12 cellular contexts compared by ENCODE assay signal in the genomic region with DNA sequence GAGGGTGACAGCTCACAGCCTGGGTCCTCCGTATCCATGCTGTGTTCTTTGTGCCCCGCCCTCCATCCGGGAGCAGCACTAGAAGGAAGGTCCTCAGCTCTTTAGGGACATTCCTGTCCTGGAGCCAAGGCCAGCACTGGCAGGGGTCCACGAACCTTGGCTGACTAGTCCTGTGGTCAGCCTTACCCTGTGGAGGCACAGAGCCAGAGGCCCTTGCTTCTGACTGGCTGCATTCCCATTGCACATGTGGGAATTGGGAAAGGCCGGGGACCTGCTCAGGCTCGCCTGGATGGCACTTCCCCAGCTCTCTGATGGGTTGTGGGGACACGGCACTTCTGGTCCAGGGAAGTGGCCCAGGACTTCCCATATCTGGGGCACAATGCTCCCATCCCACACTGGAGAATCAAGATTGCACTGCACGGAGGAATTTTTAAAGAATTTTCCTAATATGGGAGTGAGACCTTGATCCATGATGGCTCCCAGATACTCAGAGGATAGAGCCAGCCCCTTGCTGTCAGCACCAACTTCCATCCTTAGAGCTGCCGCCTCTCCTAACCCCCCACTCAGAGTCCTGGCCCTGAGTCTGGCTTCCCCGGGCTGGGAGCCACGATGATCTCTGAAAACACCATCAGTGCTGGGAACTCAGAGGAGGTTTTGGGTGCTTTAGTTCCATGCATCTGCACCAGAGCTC. TPM values are rescaled to one million over a fixed set of nuclear protein-coding genes. Genes with fewer than 3 reads are reported as not detected.
DNase-seq lines count a peak whose midpoint lies in the region; ATAC-seq, FAIRE-seq and TF ChIP-seq lines count a peak whose summit lies in the region.
"Had no signal": no experiment of that assay in that cellular context is flagged by ENCODE, and none has a peak within 500 bp of the region (broad histone marks: within the 10 kb centered on the region; RNA-seq: fewer than 3 reads in every experiment).

No MANE protein-coding gene starts in this region.

- peak overlapping the region; percentile 27 for H3K27ac Mint-ChIP-seq in osteocyte (ENCODE audit: unreplicated experiment)
- H3K27ac Mint-ChIP-seq: CD4-positive, alpha-beta T cell; T-cell had no signal

- H3K9me3 Mint-ChIP-seq in osteocyte (ENCODE audit: unreplicated experiment) = no peaks in the 10 kb centered on the region
- H3K9me3 Mint-ChIP-seq: CD4-positive, alpha-beta T cell; T-cell had no signal

- ATAC-seq in HG02678 (IDR thresholded peaks at IDR 0.05; ENCODE audit: unreplicated experiment) = no peak
- no peak for ATAC-seq in GM18909 (IDR thresholded peaks at IDR 0.05; ENCODE audit: poor library complexity, unreplicated experiment)
- no peak for ATAC-seq in GM21529 (IDR thresholded peaks at IDR 0.05; ENCODE audit: unreplicated experiment)
- ATAC-seq: T-cell had no signal

- peak; percentile 88 for DNase-seq in AG08396 (ENCODE audit: low spot score)
- peak; percentile 98 for DNase-seq in RPMI7951 (ENCODE audit: low read depth)
- DNase-seq in fibroblast of villous mesenchyme (ENCODE audit: low read depth) = peak; percentile 80
- no peak for DNase-seq in osteocyte (ENCODE audit: extremely low spot score, unreplicated experiment)
- no peak for DNase-seq in D721Med (ENCODE audit: insufficient read length, low spot score)
- DNase-seq: CD4-positive, alpha-beta T cell; KG1 had no signal

- peaks cover 53% of the 10 kb centered on the region for H3K4me1 Mint-ChIP-seq in osteocyte (ENCODE audit: unreplicated experiment)

- FAIRE-seq in D721Med (lab: Jason Lieb, UNC) = no peak

- no peak overlapping the region for H3K4me3 Mint-ChIP-seq in osteocyte (ENCODE audit: unreplicated experiment)
- H3K4me3 Mint-ChIP-seq: CD4-positive, alpha-beta T cell; T-cell had no signal

- no peaks in the 10 kb centered on the region for H3K36me3 Mint-ChIP-seq in osteocyte (ENCODE audit: unreplicated experiment)
- H3K36me3 Mint-ChIP-seq: brain, T-cell had no signal

- TF ChIP-seq CTCF in fibroblast of villous mesenchyme (IDR thresholded peaks at IDR 0.05; ENCODE audit: insufficient read depth, low read depth, low read length) (no peak), osteocyte (IDR thresholded peaks at IDR 0.05) (no peak), D721Med (IDR thresholded peaks at IDR 0.05; ENCODE audit: insufficient read depth, missing control alignments) (no peak)

- H3K4me3 ChIP-seq in fibroblast of villous mesenchyme (ENCODE audit: low read depth, low read length) = no peak overlapping the region

- no peaks in the 10 kb centered on the region for H3K27me3 Mint-ChIP-seq in osteocyte (ENCODE audit: unreplicated experiment)
- H3K27me3 Mint-ChIP-seq: brain had no signal

RNA-seq across cellular contexts. Expression of a gene that starts 24.7 kb away (rescaled TPM):
- 33.5 and 35.8 TPM in 2 replicates for total RNA-seq in RPMI7951 (2014; rRNA removed; shearing (Covaris generic))
- total RNA-seq in fibroblast of villous mesenchyme (142 and 195 TPM in 2 replicates), osteocyte (141 and 160 TPM in 2 replicates)

Comparison
In these comparisons a context has a peak if more than half of its experiments do, and no peak if none do; other contexts are left out.
1. DNase-seq: peak in AG08396 (single experiment), RPMI7951 (single experiment) and fibroblast of villous mesenchyme (single experiment); none in osteocyte (single experiment) and D721Med (single experiment).